Comparison of ENCODE assay signal across 24 cellular contexts in the genomic region with DNA sequence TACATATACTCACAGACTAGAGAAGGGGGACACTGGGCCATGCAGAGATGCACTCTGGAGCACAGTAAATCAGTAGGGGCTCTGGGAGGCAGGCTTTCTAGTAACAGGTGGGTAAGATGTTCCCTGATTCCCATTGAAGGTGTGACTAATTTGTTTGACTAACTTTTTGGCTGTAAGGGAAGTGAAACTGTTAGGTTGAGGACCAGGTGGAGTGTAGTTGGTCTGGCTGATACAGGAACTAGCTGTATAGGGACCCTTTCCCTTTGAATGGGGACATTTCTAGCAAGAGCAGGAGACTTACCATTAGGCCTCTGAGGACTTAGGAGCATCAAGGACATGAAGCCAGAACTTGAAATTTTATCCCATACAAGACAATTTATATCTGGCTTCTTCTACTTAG.
DNase-seq lines count a peak whose midpoint lies in the region; ATAC-seq, FAIRE-seq and TF ChIP-seq lines count a peak whose summit lies in the region.
"Had no signal": no experiment of that assay in that cellular context is flagged by ENCODE, and none has a peak within 500 bp of the region (broad histone marks: within the 10 kb centered on the region; RNA-seq: fewer than 3 reads in every experiment).

No MANE protein-coding gene starts in this region.

- H3K79me2 ChIP-seq in GM12878 (ENCODE audit: control insufficient read depth, insufficient read depth, low read length), result no peaks in the 10 kb centered on the region

- no peak overlapping the region for H3K4me3 ChIP-seq in GM12878
- no peak overlapping the region for H3K4me3 ChIP-seq in naive thymus-derived CD4-positive, alpha-beta T cell (ENCODE audit: low read length)
- H3K4me3 ChIP-seq: A549; BLaER1 treated with 17β-estradiol and CSF1 and Interleukin-3, amounts not matched to agents 10 nM and 100 nM; GM23248 had no signal

- no peak overlapping the region for H3K27ac ChIP-seq in GM12878 (ENCODE audit: control insufficient read depth, insufficient read depth)
- no peak overlapping the region for H3K27ac ChIP-seq in naive thymus-derived CD4-positive, alpha-beta T cell (ENCODE audit: low read depth, low read length)
- H3K27ac ChIP-seq: A549; BLaER1 treated with 17β-estradiol and CSF1 and Interleukin-3, amounts not matched to agents 10 nM and 100 nM; GM23248 had no signal

- H2AFZ ChIP-seq in GM12878 (ENCODE audit: control insufficient read depth, low read depth, low read length), result no peak overlapping the region
- H2AFZ ChIP-seq: GM23248 had no signal

- H3K9me3 ChIP-seq in GM12878 (replicated peaks; ENCODE audit: control insufficient read depth, insufficient read depth, low read length), result no peaks in the 10 kb centered on the region
- H3K9me3 ChIP-seq in naive thymus-derived CD4-positive, alpha-beta T cell (ENCODE audit: control insufficient read depth in 2 of 3, low read length in 3 of 3), result no peaks in the 10 kb centered on the region
- H3K9me3 ChIP-seq: A549; BE2C; BLaER1 treated with 17β-estradiol and CSF1 and Interleukin-3, amounts not matched to agents 10 nM and 100 nM had no signal

- SMC1A ChIA-PET in GM12878 (lab: Charles Lee; ENCODE audit: uncharacterized antibody, unreplicated experiment), result no interaction called here

- no peaks in the 10 kb centered on the region for H3K9me3 Mint-ChIP-seq in progenitor cell of endocrine pancreas (ENCODE audit: low read depth)
- H3K9me3 Mint-ChIP-seq in activated T-helper 1 cell treated with anti-CD3 and anti-CD28 coated beads, Interleukin-12 subunit alpha, Interleukin-12 subunit beta, Interleukin-2, Interleukin-4 antibody, amounts not matched to agents 30 ng/mL and 10 ng/mL and 1 ng/mL, durations not matched to agents 14 hours and 24 hours and 36 hours, result no peaks in the 10 kb centered on the region
- peaks cover 0 to 6% (median 0%) of the 10 kb centered on the region in 11 donors for H3K9me3 Mint-ChIP-seq in naive thymus-derived CD4-positive, alpha-beta T cell

- no peaks in the 10 kb centered on the region for H3K27me3 Mint-ChIP-seq in progenitor cell of endocrine pancreas
- no peaks in the 10 kb centered on the region for H3K27me3 Mint-ChIP-seq in activated T-helper 1 cell treated with anti-CD3 and anti-CD28 coated beads, Interleukin-12 subunit alpha, Interleukin-12 subunit beta, Interleukin-2, Interleukin-4 antibody, amounts not matched to agents 30 ng/mL and 10 ng/mL and 1 ng/mL, durations not matched to agents 14 hours and 24 hours and 36 hours (ENCODE audit: insufficient read depth)
- no peaks in the 10 kb centered on the region for H3K27me3 Mint-ChIP-seq in naive thymus-derived CD4-positive, alpha-beta T cell
- H3K27me3 Mint-ChIP-seq: CD4-positive, alpha-beta T cell; CD8-positive, alpha-beta memory T cell had no signal

- H3K27me3 ChIP-seq in GM12878 (replicated peaks in 1 of 2; ENCODE audit: control insufficient read depth in 2 of 2, insufficient read depth in 2 of 2, low read length in 1 of 2), result no peaks in the 10 kb centered on the region
- H3K27me3 ChIP-seq in naive thymus-derived CD4-positive, alpha-beta T cell (ENCODE audit: control insufficient read depth in 2 of 2, insufficient read depth in 2 of 2, low read length in 2 of 2), result no peaks in the 10 kb centered on the region
- H3K27me3 ChIP-seq: BE2C; BLaER1 treated with 17β-estradiol and CSF1 and Interleukin-3, amounts not matched to agents 10 nM and 100 nM had no signal

- TF ChIP-seq CTCF in GM12878 (IDR thresholded peaks at IDR 0.05 in 2 of 3, conservative IDR thresholded peaks at IDR 0.05 in 1 of 3; ENCODE audit: control insufficient read depth in 2 of 3, extremely low read depth in 1 of 3, insufficient read depth in 1 of 3, low read depth in 3 of 3, low read length in 3 of 3) (no peak), progenitor cell of endocrine pancreas (IDR thresholded peaks at IDR 0.05; ENCODE audit: unreplicated experiment) (no peak)

- ATAC-seq in GM18858 (IDR thresholded peaks at IDR 0.05; ENCODE audit: unreplicated experiment) (peak; percentile 50), GM12878 (peak; percentile 60)
- ATAC-seq in naive thymus-derived CD4-positive, alpha-beta T cell, result no peak
- ATAC-seq: A549 had no signal

- no peak for FAIRE-seq in GM12878 (lab: Jason Lieb, UNC)
- FAIRE-seq: A549, D721Med, GM18507, H1 had no signal

- no peaks in the 10 kb centered on the region for H4K20me1 ChIP-seq in GM12878 (ENCODE audit: control insufficient read depth, insufficient read depth)
- H4K20me1 ChIP-seq: BLaER1 treated with 17β-estradiol and CSF1 and Interleukin-3, amounts not matched to agents 10 nM and 100 nM had no signal

- no peak overlapping the region for H3K4me3 Mint-ChIP-seq in progenitor cell of endocrine pancreas (ENCODE audit: low read depth)
- H3K4me3 Mint-ChIP-seq in activated T-helper 1 cell treated with anti-CD3 and anti-CD28 coated beads, Interleukin-12 subunit alpha, Interleukin-12 subunit beta, Interleukin-2, Interleukin-4 antibody, amounts not matched to agents 30 ng/mL and 10 ng/mL and 1 ng/mL, durations not matched to agents 14 hours and 24 hours and 36 hours, result no peak overlapping the region
- no peak overlapping the region for H3K4me3 Mint-ChIP-seq in naive thymus-derived CD4-positive, alpha-beta T cell
- H3K4me3 Mint-ChIP-seq: CD14-positive monocyte; CD4-positive, alpha-beta T cell; CD8-positive, alpha-beta memory T cell had no signal

- intact Hi-C loops in GM12878 (cut with micrococcal nuclease; ENCODE audit: unreplicated experiment), result no loop called here
- intact Hi-C loops in activated T-helper 1 cell treated with anti-CD3 and anti-CD28 coated beads, Interleukin-12 subunit alpha, Interleukin-12 subunit beta, Interleukin-2, Interleukin-4 antibody, amounts not matched to agents 30 ng/mL and 10 ng/mL and 1 ng/mL, durations not matched to agents 14 hours and 24 hours and 36 hours (cut with micrococcal nuclease), result no loop called here
- intact Hi-C loops in naive thymus-derived CD4-positive, alpha-beta T cell (cut with micrococcal nuclease), result loop anchor here in 1 of 2 donors (10.0 kb wide), 1 partner anchor 47 kb away; no protein-coding TSS in a partner anchor

- in situ Hi-C loops in GM12878 (cut with MboI), result no loop called here

- H3K4me1 Mint-ChIP-seq in progenitor cell of endocrine pancreas (ENCODE audit: low read depth), result peaks cover 28% of the 10 kb centered on the region
- no peaks in the 10 kb centered on the region for H3K4me1 Mint-ChIP-seq in activated T-helper 1 cell treated with anti-CD3 and anti-CD28 coated beads, Interleukin-12 subunit alpha, Interleukin-12 subunit beta, Interleukin-2, Interleukin-4 antibody, amounts not matched to agents 30 ng/mL and 10 ng/mL and 1 ng/mL, durations not matched to agents 14 hours and 24 hours and 36 hours (ENCODE audit: low read depth)
- H3K4me1 Mint-ChIP-seq in naive thymus-derived CD4-positive, alpha-beta T cell, result no peaks in the 10 kb centered on the region
- H3K4me1 Mint-ChIP-seq: CD14-positive monocyte; CD8-positive, alpha-beta memory T cell had no signal

- POLR2A ChIA-PET in GM12878 (lab: Charles Lee), result no interaction called here
- POLR2A ChIA-PET in naive thymus-derived CD4-positive, alpha-beta T cell (lab: Charles Lee), result no interaction called here

- RAD21 ChIA-PET in GM12878 (lab: Charles Lee; ENCODE audit: unreplicated experiment), result no interaction called here

- peak; percentile 19 for DNase-seq in NCI-H69 (lab: John Stamatoyannopoulos, UW)
- DNase-seq in GM12878 (ENCODE audit: low read depth, low spot score), result no peak
- no peak for DNase-seq in progenitor cell of endocrine pancreas (ENCODE audit: low spot score, unreplicated experiment)
- DNase-seq in HuH-7 (ENCODE audit: low spot score), result no peak
- DNase-seq in activated T-helper 1 cell treated with anti-CD3 and anti-CD28 coated beads, Interleukin-12 subunit alpha, Interleukin-12 subunit beta, Interleukin-2, Interleukin-4 antibody, amounts not matched to agents 30 ng/mL and 10 ng/mL and 1 ng/mL, durations not matched to agents 14 hours and 24 hours and 36 hours (ENCODE audit: low spot score), result no peak
- no peak for DNase-seq in naive thymus-derived CD4-positive, alpha-beta T cell
- DNase-seq: 8988T; ACHN; AML-193; BE2C; CD4-positive, alpha-beta T cell; CD8-positive, alpha-beta memory T cell; DMS153; DND-41; GM23248; H7; HCEC 1CT had no signal

- TF ChIP-seq POLR2A in GM12878 (IDR thresholded peaks at IDR 0.05; ENCODE audit: low read depth, low read length), result no peak

- peak overlapping the region; percentile 66 for H3K27ac Mint-ChIP-seq in progenitor cell of endocrine pancreas
- no peak overlapping the region for H3K27ac Mint-ChIP-seq in activated T-helper 1 cell treated with anti-CD3 and anti-CD28 coated beads, Interleukin-12 subunit alpha, Interleukin-12 subunit beta, Interleukin-2, Interleukin-4 antibody, amounts not matched to agents 30 ng/mL and 10 ng/mL and 1 ng/mL, durations not matched to agents 14 hours and 24 hours and 36 hours
- H3K27ac Mint-ChIP-seq in naive thymus-derived CD4-positive, alpha-beta T cell, result no peak overlapping the region
- H3K27ac Mint-ChIP-seq: CD14-positive monocyte; CD4-positive, alpha-beta T cell; CD8-positive, alpha-beta memory T cell had no signal

- TF ChIP-seq RAD21 in GM12878 (IDR thresholded peaks at IDR 0.05; ENCODE audit: insufficient read depth, low read depth, low read length), result no peak

- CTCF ChIA-PET in GM12878 (lab: Yijun Ruan, JAX), result no interaction called here
- CTCF ChIA-PET in naive thymus-derived CD4-positive, alpha-beta T cell (lab: Charles Lee), result no interaction called here

- no TSS peak for BruUV-seq in GM12878 (replicated peaks; lab: Mats Ljungman, UMichigan)

- H3K36me3 ChIP-seq in GM12878 (ENCODE audit: control insufficient read depth in 2 of 2, insufficient read depth in 2 of 2, low read length in 1 of 2), result no peaks in the 10 kb centered on the region
- no peaks in the 10 kb centered on the region for H3K36me3 ChIP-seq in naive thymus-derived CD4-positive, alpha-beta T cell (ENCODE audit: control insufficient read depth in 2 of 3, insufficient read depth in 3 of 3, low read length in 3 of 3)
- H3K36me3 ChIP-seq: BE2C; BLaER1 treated with 17β-estradiol and CSF1 and Interleukin-3, amounts not matched to agents 10 nM and 100 nM had no signal

- no peaks in the 10 kb centered on the region for H3K36me3 Mint-ChIP-seq in progenitor cell of endocrine pancreas (ENCODE audit: insufficient read depth)
- no peaks in the 10 kb centered on the region for H3K36me3 Mint-ChIP-seq in activated T-helper 1 cell treated with anti-CD3 and anti-CD28 coated beads, Interleukin-12 subunit alpha, Interleukin-12 subunit beta, Interleukin-2, Interleukin-4 antibody, amounts not matched to agents 30 ng/mL and 10 ng/mL and 1 ng/mL, durations not matched to agents 14 hours and 24 hours and 36 hours (ENCODE audit: low read depth)
- no peaks in the 10 kb centered on the region for H3K36me3 Mint-ChIP-seq in naive thymus-derived CD4-positive, alpha-beta T cell
- H3K36me3 Mint-ChIP-seq: CD14-positive monocyte; CD8-positive, alpha-beta memory T cell had no signal

- H3K4me2 ChIP-seq in GM12878 (ENCODE audit: control insufficient read depth, insufficient read depth), result no peak overlapping the region
- H3K4me2 ChIP-seq: A549; BLaER1 treated with 17β-estradiol and CSF1 and Interleukin-3, amounts not matched to agents 10 nM and 100 nM had no signal

- no peaks in the 10 kb centered on the region for H3K4me1 ChIP-seq in GM12878 (ENCODE audit: control insufficient read depth, insufficient read depth, low read length)
- H3K4me1 ChIP-seq in naive thymus-derived CD4-positive, alpha-beta T cell (ENCODE audit: control insufficient read depth in 2 of 2, insufficient read depth in 2 of 2, low read length in 2 of 2), result no peaks in the 10 kb centered on the region
- H3K4me1 ChIP-seq: A549; BE2C; BLaER1 treated with 17β-estradiol and CSF1 and Interleukin-3, amounts not matched to agents 10 nM and 100 nM had no signal

- TF ChIP-seq EP300 in GM12878 (IDR thresholded peaks at IDR 0.05; ENCODE audit: borderline replicate concordance in 1 of 2, control insufficient read depth in 1 of 2, low read depth in 2 of 2, low read length in 2 of 2), result no peak

- no peak overlapping the region for H3K9ac ChIP-seq in GM12878 (ENCODE audit: control insufficient read depth, insufficient read depth, low read length)
- H3K9ac ChIP-seq: BLaER1 treated with 17β-estradiol and CSF1 and Interleukin-3, amounts not matched to agents 10 nM and 100 nM; GM23248 had no signal
